13 cellular contexts compared by ENCODE assay signal in the genomic region with DNA sequence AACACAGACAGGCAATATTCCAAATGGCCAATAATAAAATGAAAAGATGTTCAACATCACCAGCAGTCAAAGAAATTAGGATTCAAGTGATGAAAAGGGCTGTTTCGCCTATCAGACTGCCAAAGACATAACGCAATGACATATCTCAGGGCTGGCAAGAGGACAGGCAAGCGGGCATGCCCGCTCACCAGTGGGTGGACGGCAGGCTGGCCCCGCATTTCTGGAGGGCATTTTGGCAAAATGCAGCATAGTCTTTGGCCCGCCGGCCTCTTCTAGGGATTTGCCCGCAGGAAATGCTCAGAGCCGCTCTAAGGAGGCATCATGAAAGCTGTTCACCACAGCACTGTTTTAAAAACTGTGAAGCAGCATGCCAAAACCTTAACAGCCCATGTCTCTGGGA. TPM values are rescaled to one million over a fixed set of nuclear protein-coding genes. Genes with fewer than 3 reads are reported as not detected.
DNase-seq lines count a peak whose midpoint lies in the region; ATAC-seq, FAIRE-seq and TF ChIP-seq lines count a peak whose summit lies in the region.
"Had no signal": no experiment of that assay in that cellular context is flagged by ENCODE, and none has a peak within 500 bp of the region (broad histone marks: within the 10 kb centered on the region; RNA-seq: fewer than 3 reads in every experiment).

No MANE protein-coding gene starts in this region.

- WGBS in HepG2 (ENCODE audit: low lambda C conversion rate), result 84% methylated on average over 8 of the region's 10 CpGs
- WGBS in right lobe of liver (ENCODE audit: insufficient coverage, low coverage, low lambda C conversion rate, missing lambda C conversion rate), result 79% methylated on average over 8 of the region's 10 CpGs
- 62 to 73% methylated on average over 10 of the region's 10 CpGs for WGBS in upper lobe of left lung, 2 donors

- no peaks in the 10 kb centered on the region for H3K27me3 Mint-ChIP-seq in activated B cell treated with CpG ODN at 0.5 μM for 24 hours

- TF ChIP-seq CTCF in HepG2 (CRISPR knock-in tag; IDR thresholded peaks at IDR 0.05) (no peak), right lobe of liver (IDR thresholded peaks at IDR 0.05) (no peak), activated B cell treated with CpG ODN at 0.5 μM for 24 hours (IDR thresholded peaks at IDR 0.05) (no peak), upper lobe of left lung (IDR thresholded peaks at IDR 0.05) (no peak), foreskin fibroblast (IDR thresholded peaks at IDR 0.05; ENCODE audit: low read depth, low read length) (no peak)

- peaks cover 49% of the 10 kb centered on the region for H3K4me1 ChIP-seq in HepG2 (ENCODE audit: insufficient read depth, low read length)
- H3K4me1 ChIP-seq in right lobe of liver, result peaks cover 0 to 3% (median 0%) of the 10 kb centered on the region in 4 donors
- H3K4me1 ChIP-seq in iPS-20b (ENCODE audit: insufficient read depth, low read length), result peaks cover 4% of the 10 kb centered on the region; the same call in 1 of the 2 replicates
- peaks cover 12 to 27% (median 22%) of the 10 kb centered on the region in 4 donors for H3K4me1 ChIP-seq in upper lobe of left lung

- H3K36me3 Mint-ChIP-seq in activated B cell treated with CpG ODN at 0.5 μM for 24 hours (ENCODE audit: low read depth), result peaks cover 2% of the 10 kb centered on the region

- peak overlapping the region; percentile 91 for H3K4me3 Mint-ChIP-seq in activated B cell treated with CpG ODN at 0.5 μM for 24 hours

- FAIRE-seq in HepG2 (lab: Jason Lieb, UNC), result no peak

- TF ChIP-seq EP300 in HepG2 (IDR thresholded peaks at IDR 0.05; ENCODE audit: low read depth in 2 of 2, low read length in 2 of 2) (no peak), HepG2 (CRISPR knock-in tag; IDR thresholded peaks at IDR 0.05; ENCODE audit: borderline replicate concordance) (no peak), upper lobe of left lung (IDR thresholded peaks at IDR 0.05) (no peak)

- H3K27me3 ChIP-seq in HepG2 (ENCODE audit: control insufficient read depth in 1 of 2, insufficient read depth in 2 of 2, low read length in 2 of 2) (no peaks in the 10 kb centered on the region; a peak in 1 of 5 replicates), right lobe of liver (no peaks in the 10 kb centered on the region), iPS-20b (ENCODE audit: insufficient read depth, low read length) (no peaks in the 10 kb centered on the region), upper lobe of left lung (no peaks in the 10 kb centered on the region)
- H3K27me3 ChIP-seq: right atrium auricular region had no signal

- POLR2A ChIA-PET in HepG2 (lab: Yijun Ruan, JAX), result no interaction called here
- POLR2A ChIA-PET in activated B cell treated with CpG ODN at 0.5 μM for 24 hours (lab: Charles Lee), result no interaction called here

- CTCF ChIA-PET in HepG2 (lab: Yijun Ruan, JAX; ENCODE audit: low intra/inter-chr PET ratio, low total read pairs) (no interaction called here), activated B cell treated with CpG ODN at 0.5 μM for 24 hours (lab: Charles Lee) (no interaction called here)

- peaks cover 4% of the 10 kb centered on the region for H4K20me1 ChIP-seq in HepG2 (ENCODE audit: insufficient read depth, low read length)

- peaks cover 10% of the 10 kb centered on the region for H3K4me1 Mint-ChIP-seq in activated B cell treated with CpG ODN at 0.5 μM for 24 hours

- H3K36me3 ChIP-seq in HepG2 (replicated peaks in 1 of 2; ENCODE audit: control insufficient read depth in 1 of 2, insufficient read depth in 2 of 2, low read length in 2 of 2) (peaks cover 0 to under 1% of the 10 kb centered on the region in 2 experiments; a peak in 1 of 5 replicates), right lobe of liver (no peaks in the 10 kb centered on the region), iPS-20b (ENCODE audit: insufficient read depth, low read depth, low read length) (peaks cover under 1% of the 10 kb centered on the region), upper lobe of left lung (no peaks in the 10 kb centered on the region)
- H3K36me3 ChIP-seq: right atrium auricular region had no signal

- no peaks in the 10 kb centered on the region for H3K9me3 Mint-ChIP-seq in activated B cell treated with CpG ODN at 0.5 μM for 24 hours

- H3K4me3 ChIP-seq in HepG2 (replicated peaks in 1 of 3; ENCODE audit: insufficient read depth in 1 of 3, low read depth in 2 of 3, low read length in 3 of 3), result no peak overlapping the region
- no peak overlapping the region for H3K4me3 ChIP-seq in right lobe of liver
- H3K4me3 ChIP-seq in iPS-20b (ENCODE audit: low read length), result peak overlapping the region; percentile 63; the same call in 1 of the 2 replicates
- H3K4me3 ChIP-seq in upper lobe of left lung, result peak overlapping the region in 1 of 4 donors; percentile 83
- no peak overlapping the region for H3K4me3 ChIP-seq in foreskin fibroblast (ENCODE audit: low read depth in 1 of 2, low read length in 2 of 2)

- intact Hi-C loops in HepG2 (cut with micrococcal nuclease; ENCODE audit: unreplicated experiment) (no loop called here), right lobe of liver (cut with DNase I) (no loop called here), activated B cell treated with CpG ODN at 0.5 μM for 24 hours (cut with micrococcal nuclease) (no loop called here)

- no peak overlapping the region for H3K9ac ChIP-seq in HepG2 (ENCODE audit: insufficient read depth, low read depth, low read length)
- no peak overlapping the region for H3K9ac ChIP-seq in iPS-20b (ENCODE audit: low read depth, low read length)

- H3K27ac ChIP-seq in HepG2 (ENCODE audit: extremely low read length, insufficient read depth, low read length) (peak overlapping the region; percentile 58), right lobe of liver (no peak overlapping the region), iPS-20b (ENCODE audit: low read length) (no peak overlapping the region), upper lobe of left lung (peak overlapping the region; percentile 43 to 90 (median 82))

- BruUV-seq in HepG2 (replicated peaks; lab: Mats Ljungman, UMichigan), result no TSS peak

- no peak overlapping the region for H3K27ac Mint-ChIP-seq in activated B cell treated with CpG ODN at 0.5 μM for 24 hours

- H3K79me2 ChIP-seq in HepG2 (ENCODE audit: insufficient read depth, low read length), result peaks cover 16% of the 10 kb centered on the region

- H2AFZ ChIP-seq in HepG2 (ENCODE audit: low read length), result no peak overlapping the region

- no peak for TF ChIP-seq RAD21 in HepG2 (CRISPR knock-in tag; IDR thresholded peaks at IDR 0.05)

- H3K9me3 ChIP-seq in HepG2 (ENCODE audit: low read length), result no peaks in the 10 kb centered on the region
- no peaks in the 10 kb centered on the region for H3K9me3 ChIP-seq in right lobe of liver
- no peaks in the 10 kb centered on the region for H3K9me3 ChIP-seq in iPS-20b (ENCODE audit: insufficient read depth, low read depth, low read length)
- no peaks in the 10 kb centered on the region for H3K9me3 ChIP-seq in upper lobe of left lung
- H3K9me3 ChIP-seq: right atrium auricular region had no signal

- no peak for TF ChIP-seq POLR2A in HepG2 (IDR thresholded peaks at IDR 0.05; ENCODE audit: insufficient read depth in 1 of 2, low read depth in 2 of 2, low read length in 2 of 2)
- TF ChIP-seq POLR2A in right lobe of liver (IDR thresholded peaks at IDR 0.05), result no peak
- no peak for TF ChIP-seq POLR2A in upper lobe of left lung (IDR thresholded peaks at IDR 0.05)

- no peak for DNase-seq in HepG2 (ENCODE audit: low spot score)
- no peak for DNase-seq in right lobe of liver
- no peak for DNase-seq in activated B cell treated with CpG ODN at 0.5 μM for 24 hours
- no peak for DNase-seq in upper lobe of left lung
- no peak for DNase-seq in foreskin fibroblast
- DNase-seq in DMS114 treated with DMSO at 0.1 percent for 48 hours (lab: John Stamatoyannopoulos, UW; ENCODE audit: unreplicated experiment), result no peak
- DNase-seq: SHP77 treated with DMSO at 0.1 percent for 48 hours; stimulated activated CD4-positive, alpha-beta T cell treated with anti-CD3 and anti-CD28 coated beads, Interleukin-4, amount 100 ng/mL, for 4 hours had no signal

- no peak for ATAC-seq in HepG2
- ATAC-seq in right lobe of liver, result no peak
- ATAC-seq in activated B cell treated with CpG ODN at 0.5 μM for 24 hours (ENCODE audit: low read depth), result no peak
- no peak for ATAC-seq in upper lobe of left lung (ENCODE audit: low FRiP score in 2 of 2)
- no peak for ATAC-seq in HG02970 (IDR thresholded peaks at IDR 0.05; ENCODE audit: low FRiP score, unreplicated experiment)

- H3K4me2 ChIP-seq in HepG2 (ENCODE audit: low read depth, low read length), result no peak overlapping the region

- in situ Hi-C loops in HepG2 (cut with HindIII; ENCODE audit: extremely low pct_ligation_motif_present, low pct_unique_long_range_greater_than_20kb), result no loop called here

RNA-seq across cellular contexts. Expression of gene PPP1R26, which starts 1.4 kb away (rescaled TPM):
- total RNA-seq in HepG2 (2016; rRNA removed; fragmentation: Illumina TruSeq; extraction: Trizol) (7.1 and 11.6 TPM in 2 replicates), right lobe of liver (1 to 10 TPM; 5.1 to 9.0 (median 7.7) TPM), activated B cell treated with CpG ODN at 0.5 μM for 24 hours (3.1 and 6.7 TPM in 2 replicates), upper lobe of left lung (10 to 100 TPM; 25.6 to 48.6 (median 33.8) TPM)
- 2.2 TPM in 2 replicates for total RNA-seq in HepG2 (2016; cell fraction: cytosol; rRNA removed; fragmentation: Illumina TruSeq; extraction: Trizol; ENCODE audit: low read depth)
- total RNA-seq in HepG2 (2016; cell fraction: insoluble cytoplasmic fraction; rRNA removed; fragmentation: Illumina TruSeq; extraction: Trizol), result 5.6 and 11.2 TPM in 2 replicates
- 3.7 and 4.4 TPM in 2 replicates for total RNA-seq in HepG2 (2016; cell fraction: membrane; rRNA removed; fragmentation: Illumina TruSeq; extraction: Trizol)
- total RNA-seq in HepG2 (2016; cell fraction: nucleus; rRNA removed; fragmentation: Illumina TruSeq; extraction: Trizol), result 11.3 and 13.5 TPM in 2 replicates
- 8.6 and 11.9 TPM in 2 replicates for polyA plus RNA-seq in HepG2 (2011; rRNA removed)
- 9.5 and 10.6 TPM in 2 replicates for polyA plus RNA-seq in HepG2 (2011; cell fraction: cytosol; rRNA removed)
- polyA plus RNA-seq in HepG2 (2011; cell fraction: nucleus; rRNA removed), result 33.5 and 35.4 TPM in 2 replicates
- 9.5 and 12.9 TPM in 2 replicates for polyA plus RNA-seq in HepG2 (2012)
- polyA plus RNA-seq in HepG2 (2016; cell fraction: cytosol; fragmentation: Illumina TruSeq; extraction: Trizol; ENCODE audit: low read depth), result 1.8 and 2.4 TPM in 2 replicates
- 5.1 and 7.5 TPM in 2 replicates for polyA plus RNA-seq in HepG2 (2016; cell fraction: insoluble cytoplasmic fraction; fragmentation: Illumina TruSeq; extraction: Trizol; ENCODE audit: low read depth)
- polyA plus RNA-seq in HepG2 (2016; cell fraction: membrane; fragmentation: Illumina TruSeq; extraction: Trizol; ENCODE audit: low read depth), result 3.0 and 3.1 TPM in 2 replicates
- polyA plus RNA-seq in HepG2 (2016; cell fraction: nucleus; fragmentation: Illumina TruSeq; extraction: Trizol; ENCODE audit: insufficient read depth, low read depth), result 19.4 and 20.2 TPM in 2 replicates
- polyA minus RNA-seq in HepG2 (2011; rRNA and poly(A)+ RNA removed; ENCODE audit: low replicate concordance), result 11.9 and 22.1 TPM in 2 replicates
- 9.1 and 9.9 TPM in 2 replicates for polyA minus RNA-seq in HepG2 (2011; cell fraction: cytosol; rRNA and poly(A)+ RNA removed)
- 9.7 and 9.9 TPM in 2 replicates for polyA minus RNA-seq in HepG2 (2011; cell fraction: nucleus; rRNA and poly(A)+ RNA removed)

RNA-seq across cellular contexts. Expression of gene MRPS2, which starts 22.3 kb away (rescaled TPM):
- total RNA-seq in HepG2 (2016; rRNA removed; fragmentation: Illumina TruSeq; extraction: Trizol) (44.4 and 48.6 TPM in 2 replicates), right lobe of liver (10 to 100 TPM; 24.7 to 56.8 (median 30.5) TPM), activated B cell treated with CpG ODN at 0.5 μM for 24 hours (35.1 and 39.7 TPM in 2 replicates), upper lobe of left lung (10 to 100 TPM; 11.1 to 40.6 (median 26.3) TPM)
- total RNA-seq in HepG2 (2016; cell fraction: cytosol; rRNA removed; fragmentation: Illumina TruSeq; extraction: Trizol; ENCODE audit: low read depth), result 19.9 and 20.2 TPM in 2 replicates
- 40.6 and 44.3 TPM in 2 replicates for total RNA-seq in HepG2 (2016; cell fraction: insoluble cytoplasmic fraction; rRNA removed; fragmentation: Illumina TruSeq; extraction: Trizol)
- total RNA-seq in HepG2 (2016; cell fraction: membrane; rRNA removed; fragmentation: Illumina TruSeq; extraction: Trizol), result 30.5 and 35.9 TPM in 2 replicates
- total RNA-seq in HepG2 (2016; cell fraction: nucleus; rRNA removed; fragmentation: Illumina TruSeq; extraction: Trizol), result 22.9 and 23.3 TPM in 2 replicates
- polyA plus RNA-seq in HepG2 (2011; rRNA removed), result 86.7 and 98.3 TPM in 2 replicates
- polyA plus RNA-seq in HepG2 (2011; cell fraction: cytosol; rRNA removed), result 166 and 225 TPM in 2 replicates
- polyA plus RNA-seq in HepG2 (2011; cell fraction: nucleus; rRNA removed), result 93.0 and 109 TPM in 2 replicates
- polyA plus RNA-seq in HepG2 (2012), result 38.2 and 39.9 TPM in 2 replicates
- polyA plus RNA-seq in HepG2 (2016; cell fraction: cytosol; fragmentation: Illumina TruSeq; extraction: Trizol; ENCODE audit: low read depth), result 37.0 and 38.5 TPM in 2 replicates
- polyA plus RNA-seq in HepG2 (2016; cell fraction: insoluble cytoplasmic fraction; fragmentation: Illumina TruSeq; extraction: Trizol; ENCODE audit: low read depth), result 94.0 and 109 TPM in 2 replicates
- polyA plus RNA-seq in HepG2 (2016; cell fraction: membrane; fragmentation: Illumina TruSeq; extraction: Trizol; ENCODE audit: low read depth), result 51.5 and 52.2 TPM in 2 replicates
- polyA plus RNA-seq in HepG2 (2016; cell fraction: nucleus; fragmentation: Illumina TruSeq; extraction: Trizol; ENCODE audit: insufficient read depth, low read depth), result 74.0 and 74.3 TPM in 2 replicates
- polyA minus RNA-seq in HepG2 (2011; rRNA and poly(A)+ RNA removed; ENCODE audit: low replicate concordance), result 204 and 352 TPM in 2 replicates
- 57.7 TPM in 2 replicates for polyA minus RNA-seq in HepG2 (2011; cell fraction: cytosol; rRNA and poly(A)+ RNA removed)
- polyA minus RNA-seq in HepG2 (2011; cell fraction: nucleus; rRNA and poly(A)+ RNA removed), result 16.6 and 19.0 TPM in 2 replicates

RNA-seq across cellular contexts. Expression of gene LCN1, which starts 43.0 kb away (rescaled TPM):
- total RNA-seq in HepG2 (2016; rRNA removed; fragmentation: Illumina TruSeq; extraction: Trizol) (not detected in 2 replicates), right lobe of liver (not detected), activated B cell treated with CpG ODN at 0.5 μM for 24 hours (not detected in 2 replicates), upper lobe of left lung (not detected)
- total RNA-seq in HepG2 (2016; cell fraction: cytosol; rRNA removed; fragmentation: Illumina TruSeq; extraction: Trizol; ENCODE audit: low read depth), result not detected in 2 replicates
- total RNA-seq in HepG2 (2016; cell fraction: insoluble cytoplasmic fraction; rRNA removed; fragmentation: Illumina TruSeq; extraction: Trizol), result not detected in 2 replicates
- total RNA-seq in HepG2 (2016; cell fraction: membrane; rRNA removed; fragmentation: Illumina TruSeq; extraction: Trizol), result not detected in 2 replicates
- total RNA-seq in HepG2 (2016; cell fraction: nucleus; rRNA removed; fragmentation: Illumina TruSeq; extraction: Trizol), result not detected in 2 replicates
- polyA plus RNA-seq in HepG2 (2011; rRNA removed), result not detected in 2 replicates
- 0.09 TPM in 1 of 2 replicates, not detected in the other for polyA plus RNA-seq in HepG2 (2011; cell fraction: cytosol; rRNA removed)
- polyA plus RNA-seq in HepG2 (2011; cell fraction: nucleus; rRNA removed), result not detected in 2 replicates
- polyA plus RNA-seq in HepG2 (2012), result not detected in 2 replicates
- not detected in 2 replicates for polyA plus RNA-seq in HepG2 (2016; cell fraction: cytosol; fragmentation: Illumina TruSeq; extraction: Trizol; ENCODE audit: low read depth)
- polyA plus RNA-seq in HepG2 (2016; cell fraction: insoluble cytoplasmic fraction; fragmentation: Illumina TruSeq; extraction: Trizol; ENCODE audit: low read depth), result not detected in 2 replicates
- polyA plus RNA-seq in HepG2 (2016; cell fraction: membrane; fragmentation: Illumina TruSeq; extraction: Trizol; ENCODE audit: low read depth), result not detected in 2 replicates
- polyA plus RNA-seq in HepG2 (2016; cell fraction: nucleus; fragmentation: Illumina TruSeq; extraction: Trizol; ENCODE audit: insufficient read depth, low read depth), result not detected in 2 replicates
- not detected in 2 replicates for polyA minus RNA-seq in HepG2 (2011; rRNA and poly(A)+ RNA removed; ENCODE audit: low replicate concordance)
- polyA minus RNA-seq in HepG2 (2011; cell fraction: cytosol; rRNA and poly(A)+ RNA removed), result not detected in 2 replicates
- not detected in 2 replicates for polyA minus RNA-seq in HepG2 (2011; cell fraction: nucleus; rRNA and poly(A)+ RNA removed)
- total RNA-seq: mucosa of gallbladder, right atrium auricular region had no signal
- polyA plus RNA-seq: BJ had no signal

Comparison
In these comparisons a context has a peak if more than half of its experiments do, and no peak if none do; other contexts are left out.
1. H3K27ac ChIP-seq: peak in HepG2 (single experiment) and upper lobe of left lung (4 of 4); none in right lobe of liver (0 of 3) and iPS-20b (single experiment).